8 cellular contexts compared by ENCODE assay signal in genomic region chr20:5127859-5128409, GRCh38. TPM values are rescaled to one million over a fixed set of nuclear protein-coding genes. Genes with fewer than 3 reads are reported as not detected.
DNase-seq lines count a peak whose midpoint lies in the region; ATAC-seq and TF ChIP-seq lines count a peak whose summit lies in the region.

No MANE protein-coding gene starts in this region.

- H3K4me3 Mint-ChIP-seq in activated naive CD4-positive, alpha-beta T cell treated with anti-CD3 and anti-CD28 coated beads, Interleukin-2, amount 10 ng/mL, durations not matched to agents 7 days and 5 days: peak overlapping the region; percentile 100

- peaks cover 13% of the 10 kb centered on the region for H3K36me3 Mint-ChIP-seq in activated naive CD4-positive, alpha-beta T cell treated with anti-CD3 and anti-CD28 coated beads, Interleukin-2, amount 10 ng/mL, durations not matched to agents 7 days and 5 days

- H3K27ac ChIP-seq in ascending aorta: peak overlapping the region; percentile 98 to 99
- peak overlapping the region; percentile 87 to 95 (median 92) for H3K27ac ChIP-seq in right lobe of liver
- H3K27ac ChIP-seq in upper lobe of right lung: peak overlapping the region; percentile 97

- peaks cover 0 to 6% of the 10 kb centered on the region in 2 donors for H3K36me3 ChIP-seq in ascending aorta
- H3K36me3 ChIP-seq in right lobe of liver: no peaks in the 10 kb centered on the region
- peaks cover 6% of the 10 kb centered on the region for H3K36me3 ChIP-seq in upper lobe of right lung

- no peak for TF ChIP-seq CTCF in ascending aorta (IDR thresholded peaks at IDR 0.05)
- TF ChIP-seq CTCF in right lobe of liver (IDR thresholded peaks at IDR 0.05): no peak
- no peak for TF ChIP-seq CTCF in upper lobe of right lung (IDR thresholded peaks at IDR 0.05)
- no peak for TF ChIP-seq CTCF in GM10266 (IDR thresholded peaks at IDR 0.05; ENCODE audit: control insufficient read depth, insufficient read depth, low read depth, missing control alignments)

- CTCF ChIA-PET in activated naive CD4-positive, alpha-beta T cell treated with anti-CD3 and anti-CD28 coated beads, Interleukin-2, amount 10 ng/mL, durations not matched to agents 7 days and 5 days (lab: Charles Lee): interaction anchor here (1.4 to 5.8 kb wide), 3 partner anchors 41 to 64 kb away, joined by 5 to 108 read pairs (median 6); no protein-coding TSS in a partner anchor

- H3K9me3 Mint-ChIP-seq in activated naive CD4-positive, alpha-beta T cell treated with anti-CD3 and anti-CD28 coated beads, Interleukin-2, amount 10 ng/mL, durations not matched to agents 7 days and 5 days: no peaks in the 10 kb centered on the region

- WGBS in right lobe of liver (ENCODE audit: insufficient coverage, low coverage, low lambda C conversion rate, missing lambda C conversion rate): 27% methylated on average over 6 of the region's 6 CpGs

- H3K9me3 ChIP-seq in ascending aorta: no peaks in the 10 kb centered on the region
- no peaks in the 10 kb centered on the region for H3K9me3 ChIP-seq in right lobe of liver
- no peaks in the 10 kb centered on the region for H3K9me3 ChIP-seq in upper lobe of right lung

- TF ChIP-seq POLR2A in right lobe of liver (IDR thresholded peaks at IDR 0.05): no peak

- ATAC-seq in right lobe of liver (no peak), upper lobe of right lung (no peak), GM21526 (IDR thresholded peaks at IDR 0.05; ENCODE audit: low FRiP score, unreplicated experiment) (no peak)

- H3K27me3 ChIP-seq in ascending aorta: no peaks in the 10 kb centered on the region
- no peaks in the 10 kb centered on the region for H3K27me3 ChIP-seq in right lobe of liver
- H3K27me3 ChIP-seq in upper lobe of right lung: no peaks in the 10 kb centered on the region

- intact Hi-C loops in ascending aorta (cut with DNase I): no loop called here
- intact Hi-C loops in right lobe of liver (cut with DNase I): loop anchor here (5.0 kb wide), 1 partner anchor 64 kb away; no protein-coding TSS in a partner anchor
- intact Hi-C loops in upper lobe of right lung (cut with DNase I): loop anchor here (5.0 kb wide), 1 partner anchor 69 kb away; no protein-coding TSS in a partner anchor

- peaks cover 58% of the 10 kb centered on the region for H3K4me1 Mint-ChIP-seq in activated naive CD4-positive, alpha-beta T cell treated with anti-CD3 and anti-CD28 coated beads, Interleukin-2, amount 10 ng/mL, durations not matched to agents 7 days and 5 days

- H3K4me1 ChIP-seq in ascending aorta (peaks cover 2 to 30% of the 10 kb centered on the region in 2 donors), right lobe of liver (peaks cover 0 to 13% (median 7%) of the 10 kb centered on the region in 4 donors), upper lobe of right lung (peaks cover 25% of the 10 kb centered on the region)

- no peaks in the 10 kb centered on the region for H3K27me3 Mint-ChIP-seq in activated naive CD4-positive, alpha-beta T cell treated with anti-CD3 and anti-CD28 coated beads, Interleukin-2, amount 10 ng/mL, durations not matched to agents 7 days and 5 days

- H3K27ac Mint-ChIP-seq in activated naive CD4-positive, alpha-beta T cell treated with anti-CD3 and anti-CD28 coated beads, Interleukin-2, amount 10 ng/mL, durations not matched to agents 7 days and 5 days: peak overlapping the region; percentile 99

- no peak for DNase-seq in activated naive CD4-positive, alpha-beta T cell treated with anti-CD3 and anti-CD28 coated beads, Interleukin-2, amount 10 ng/mL, durations not matched to agents 7 days and 5 days
- no peak for DNase-seq in activated naive CD4-positive, alpha-beta T cell treated with Interleukin-2 at 50 U/mL for 16 hours
- DNase-seq in ascending aorta (ENCODE audit: low spot score in 2 of 2) (no peak), right lobe of liver (no peak), upper lobe of right lung (no peak), GM10266 (ENCODE audit: extremely low spot score) (no peak)
- no peak for DNase-seq in activated CD4-positive, alpha-beta T cell treated with anti-CD3 and anti-CD28 coated beads for 48 hours

- H3K4me3 ChIP-seq in ascending aorta: peak overlapping the region; percentile 85 to 91
- peak overlapping the region; percentile 62 to 92 (median 90) for H3K4me3 ChIP-seq in right lobe of liver
- peak overlapping the region; percentile 88 for H3K4me3 ChIP-seq in upper lobe of right lung

RNA-seq across cellular contexts. Expression of gene CDS2, which starts 1.1 kb away (rescaled TPM):
- 41.4 TPM for total RNA-seq in ascending aorta
- total RNA-seq in right lobe of liver: 10 to 100 TPM; 13.7 to 42.3 (median 31.6) TPM
- 65.0 TPM for total RNA-seq in upper lobe of right lung

RNA-seq across cellular contexts. Expression of gene PCNA, which starts 8.2 kb away (rescaled TPM):
- total RNA-seq in ascending aorta: 52.5 TPM
- total RNA-seq in right lobe of liver: 10 to 100 TPM; 14.8 to 56.1 (median 16.1) TPM
- 44.3 TPM for total RNA-seq in upper lobe of right lung

RNA-seq across cellular contexts. Expression of gene TMEM230, which starts 15.1 kb away (rescaled TPM):
- 114 TPM for total RNA-seq in ascending aorta
- 10 to 100 TPM; 60.5 to 88.1 (median 71.5) TPM for total RNA-seq in right lobe of liver
- total RNA-seq in upper lobe of right lung: 105 TPM
